10 cellular contexts compared by ENCODE assay signal in the genomic region with DNA sequence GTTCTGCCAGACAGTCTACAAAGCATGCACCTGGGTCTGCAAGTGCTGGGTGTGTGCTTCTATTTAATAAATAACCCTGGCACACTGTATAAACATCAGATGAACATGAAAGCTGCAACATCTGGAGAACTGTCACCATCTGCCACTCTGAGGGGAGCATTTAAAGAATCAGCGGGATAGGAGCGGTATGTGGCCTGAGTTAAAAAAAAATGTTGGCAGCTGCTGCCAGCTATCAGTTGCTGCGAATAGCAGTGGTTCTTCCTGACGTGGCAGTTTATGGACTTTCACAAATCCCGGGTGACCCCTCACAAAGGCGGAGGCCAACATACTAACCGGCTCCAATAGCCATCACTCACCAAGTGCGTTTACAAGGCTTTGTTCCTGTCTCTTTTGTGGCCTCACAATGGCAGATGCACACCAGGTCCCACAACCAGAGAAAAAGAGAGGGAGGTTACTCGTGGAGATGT.
A peak's percentile ranks its signal among the peaks of the same experiment; 100 is the strongest.
DNase-seq lines count a peak whose midpoint lies in the region; ATAC-seq and TF ChIP-seq lines count a peak whose summit lies in the region.
"Had no signal": no experiment of that assay in that cellular context is flagged by ENCODE, and none has a peak within 500 bp of the region (broad histone marks: within the 10 kb centered on the region; RNA-seq: fewer than 3 reads in every experiment).

No MANE protein-coding gene starts in this region.

- ATAC-seq in heart right ventricle: peak; percentile 14 to 87 (median 70)
- ATAC-seq: activated CD8-positive, alpha-beta memory T cell treated with anti-CD3 and anti-CD28 coated beads, Interleukin-2, amount 10 ng/mL, durations not matched to agents 7 days and 5 days had no signal

- H3K9me3 ChIP-seq in heart right ventricle (no peaks in the 10 kb centered on the region), stomach (no peaks in the 10 kb centered on the region), esophagus muscularis mucosa (no peaks in the 10 kb centered on the region)

- H3K4me1 ChIP-seq in heart right ventricle: peaks cover 0 to 45% (median 20%) of the 10 kb centered on the region in 9 donors
- peaks cover 11 to 45% (median 26%) of the 10 kb centered on the region in 4 donors for H3K4me1 ChIP-seq in stomach
- peaks cover 19 to 28% (median 23%) of the 10 kb centered on the region in 4 donors for H3K4me1 ChIP-seq in esophagus muscularis mucosa

- no peak for TF ChIP-seq EP300 in stomach (IDR thresholded peaks at IDR 0.05)
- TF ChIP-seq EP300 in esophagus muscularis mucosa (IDR thresholded peaks at IDR 0.05): no peak

- H3K27ac ChIP-seq in heart right ventricle (peak overlapping the region in 9 of 10 donors; percentile 4 to 71 (median 57)), stomach (peak overlapping the region in 3 of 5 donors; percentile 18 to 42 (median 39)), esophagus muscularis mucosa (replicated peaks in 1 of 4) (peak overlapping the region in 1 of 4 donors; percentile 19)

- no peak for TF ChIP-seq POLR2A in stomach (IDR thresholded peaks at IDR 0.05)
- TF ChIP-seq POLR2A in esophagus muscularis mucosa (IDR thresholded peaks at IDR 0.05; ENCODE audit: low read depth): no peak

- no peaks in the 10 kb centered on the region for H3K9me3 Mint-ChIP-seq in activated CD4-positive, alpha-beta T cell treated with anti-CD3 and anti-CD28 coated beads, Interleukin-2, amount 10 ng/mL, durations not matched to agents 24 days and 14 days

- no peak for TF ChIP-seq CTCF in heart right ventricle (IDR thresholded peaks at IDR 0.05)
- TF ChIP-seq CTCF in stomach (IDR thresholded peaks at IDR 0.05): no peak
- TF ChIP-seq CTCF in esophagus muscularis mucosa (IDR thresholded peaks at IDR 0.05): no peak

- H3K27me3 ChIP-seq in heart right ventricle (no peaks in the 10 kb centered on the region), stomach (no peaks in the 10 kb centered on the region), esophagus muscularis mucosa (no peaks in the 10 kb centered on the region)

- 21 to 40% methylated on average over 9 of the region's 9 CpGs for WGBS in heart right ventricle, 2 donors
- 20 to 38% (median 25%) methylated on average over 9 of the region's 9 CpGs for WGBS in stomach, 5 donors
- 10% methylated on average over 7 of the region's 9 CpGs for WGBS in esophagus muscularis mucosa

- no peaks in the 10 kb centered on the region for H3K36me3 Mint-ChIP-seq in activated CD4-positive, alpha-beta T cell treated with anti-CD3 and anti-CD28 coated beads, Interleukin-2, amount 10 ng/mL, durations not matched to agents 24 days and 14 days (ENCODE audit: low read depth)
- H3K36me3 Mint-ChIP-seq: activated CD8-positive, alpha-beta memory T cell treated with anti-CD3 and anti-CD28 coated beads, Interleukin-2, amount 10 ng/mL, durations not matched to agents 7 days and 5 days had no signal

- H3K4me3 Mint-ChIP-seq in activated CD4-positive, alpha-beta T cell treated with anti-CD3 and anti-CD28 coated beads, Interleukin-2, amount 10 ng/mL, durations not matched to agents 24 days and 14 days: no peak overlapping the region
- H3K4me3 Mint-ChIP-seq: activated CD8-positive, alpha-beta memory T cell treated with anti-CD3 and anti-CD28 coated beads, Interleukin-2, amount 10 ng/mL, durations not matched to agents 7 days and 5 days had no signal

- DNase-seq in NCI-H1092 (lab: John Stamatoyannopoulos, UW): peak; percentile 50
- peak; percentile 67 for DNase-seq in NCI-H774 (lab: John Stamatoyannopoulos, UW)
- DNase-seq in heart right ventricle: peak in 1 of 2 donors; percentile 21
- no peak for DNase-seq in stomach
- no peak for DNase-seq in activated CD4-positive, alpha-beta T cell treated with anti-CD3 and anti-CD28 coated beads for 48 hours
- no peak for DNase-seq in activated CD4-positive, alpha-beta T cell treated with anti-CD3 and anti-CD28 coated beads, Interleukin-2, amount 10 ng/mL, durations not matched to agents 24 days and 14 days
- DNase-seq in NCI-H2196 (lab: John Stamatoyannopoulos, UW; ENCODE audit: unreplicated experiment): no peak
- DNase-seq in esophagus muscularis mucosa (ENCODE audit: extremely low spot score): no peak
- DNase-seq: activated CD8-positive, alpha-beta memory T cell treated with anti-CD3 and anti-CD28 coated beads, Interleukin-2, amount 10 ng/mL, durations not matched to agents 7 days and 5 days; kidney glomerular epithelial cell had no signal

- no peak overlapping the region for H3K27ac Mint-ChIP-seq in activated CD4-positive, alpha-beta T cell treated with anti-CD3 and anti-CD28 coated beads, Interleukin-2, amount 10 ng/mL, durations not matched to agents 24 days and 14 days
- H3K27ac Mint-ChIP-seq: activated CD8-positive, alpha-beta memory T cell treated with anti-CD3 and anti-CD28 coated beads, Interleukin-2, amount 10 ng/mL, durations not matched to agents 7 days and 5 days had no signal

- no peaks in the 10 kb centered on the region for H3K36me3 ChIP-seq in heart right ventricle
- H3K36me3 ChIP-seq in stomach: no peaks in the 10 kb centered on the region
- H3K36me3 ChIP-seq in esophagus muscularis mucosa: no peaks in the 10 kb centered on the region

- H3K4me1 Mint-ChIP-seq in activated CD4-positive, alpha-beta T cell treated with anti-CD3 and anti-CD28 coated beads, Interleukin-2, amount 10 ng/mL, durations not matched to agents 24 days and 14 days: no peaks in the 10 kb centered on the region
- H3K4me1 Mint-ChIP-seq: activated CD8-positive, alpha-beta memory T cell treated with anti-CD3 and anti-CD28 coated beads, Interleukin-2, amount 10 ng/mL, durations not matched to agents 7 days and 5 days had no signal

- no peaks in the 10 kb centered on the region for H3K27me3 Mint-ChIP-seq in activated CD4-positive, alpha-beta T cell treated with anti-CD3 and anti-CD28 coated beads, Interleukin-2, amount 10 ng/mL, durations not matched to agents 24 days and 14 days
- H3K27me3 Mint-ChIP-seq: activated CD8-positive, alpha-beta memory T cell treated with anti-CD3 and anti-CD28 coated beads, Interleukin-2, amount 10 ng/mL, durations not matched to agents 7 days and 5 days had no signal

- intact Hi-C loops in heart right ventricle (cut with DNase I): loop anchor here in 4 of 10 donors (10.0 kb wide), 2 partner anchors 82 to 92 kb away; a partner anchor contains a TSS
- intact Hi-C loops in stomach (cut with DNase I; ENCODE audit: low total_unique reads): no loop called here
- intact Hi-C loops in activated CD4-positive, alpha-beta T cell treated with anti-CD3 and anti-CD28 coated beads, Interleukin-2, amount 10 ng/mL, durations not matched to agents 24 days and 14 days (cut with micrococcal nuclease): no loop called here
- intact Hi-C loops in esophagus muscularis mucosa (cut with DNase I): no loop called here

- H3K4me3 ChIP-seq in heart right ventricle (no peak overlapping the region), stomach (no peak overlapping the region), esophagus muscularis mucosa (no peak overlapping the region)

Comparison
In these comparisons a context has a peak if more than half of its experiments do, and no peak if none do; other contexts are left out.
1. DNase-seq: peak in NCI-H1092 (single experiment) and NCI-H774 (single experiment); none in stomach (single experiment), activated CD4-positive, alpha-beta T cell treated with anti-CD3 and anti-CD28 coated beads for 48 hours (single experiment), activated CD4-positive, alpha-beta T cell treated with anti-CD3 and anti-CD28 coated beads, Interleukin-2, amount 10 ng/mL, durations not matched to agents 24 days and 14 days (single experiment), NCI-H2196 (single experiment) and esophagus muscularis mucosa (single experiment).